Comparison of ENCODE assay signal across 8 cellular contexts in the genomic region with DNA sequence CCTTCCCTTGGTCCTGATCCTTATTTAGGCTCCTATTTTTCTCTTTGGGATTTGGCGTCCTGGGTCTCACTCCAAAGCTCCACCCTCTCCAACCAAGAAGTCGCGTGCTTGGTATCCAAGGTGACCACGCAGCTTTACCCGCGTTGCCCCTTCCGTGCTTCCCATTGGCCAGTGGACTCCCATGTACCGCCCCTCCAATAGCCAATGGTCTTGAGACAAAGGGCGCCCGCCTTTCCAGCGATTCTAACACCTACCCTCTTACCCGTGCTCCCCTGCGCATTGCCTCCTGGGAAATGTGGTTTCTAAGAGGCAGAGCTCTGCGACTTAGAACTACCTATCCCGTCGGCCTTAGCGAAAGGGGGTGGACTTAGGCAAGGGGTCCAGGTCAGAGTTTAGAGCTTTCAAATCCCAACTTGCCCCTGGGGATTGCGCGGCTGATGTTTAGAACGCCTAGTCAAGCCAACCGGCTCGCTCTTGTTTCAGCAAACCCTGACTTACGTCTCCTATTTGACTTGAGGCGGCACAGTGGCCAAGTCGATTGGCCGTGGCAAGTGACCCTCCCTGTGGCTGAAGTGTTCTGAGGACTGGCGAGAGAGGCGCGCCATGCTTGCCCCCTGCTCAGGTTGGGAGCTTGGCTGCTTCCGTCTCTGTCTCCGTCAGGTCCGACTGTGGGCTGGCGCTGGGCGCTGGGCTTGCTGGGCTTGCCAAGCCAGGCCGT.
DNase-seq lines count a peak whose midpoint lies in the region; ATAC-seq and TF ChIP-seq lines count a peak whose summit lies in the region.
"Not testable (repeated sequence)": the region's sequence is repeated elsewhere in the genome, so short reads cannot be mapped to it uniquely, and the experiment has no call there.

A gene (plus strand): TSS at position 395 of the 718 bp plus-strand sequence. CDS start 209 bp downstream, at position 604.

- peak; percentile 96 for DNase-seq in AG08395 (ENCODE audit: low spot score)
- peak; percentile 99 for DNase-seq in NCI-H2227 (lab: John Stamatoyannopoulos, UW; ENCODE audit: unreplicated experiment)
- DNase-seq in caudate nucleus (lab: John Stamatoyannopoulos, UW), result peak; percentile 52 to 100 (median 99)
- DNase-seq in iPS-NIHi11 (ENCODE audit: low spot score), result peak; percentile 94

- peak within 1 kb of the TSS; percentile 68 for H3K4me3 ChIP-seq in WI38 (ENCODE audit: low read depth, low read length)
- peak within 1 kb of the TSS; percentile 50 to 76 (median 63) for H3K4me3 ChIP-seq in skin epidermis

- ATAC-seq in GM18909 (IDR thresholded peaks at IDR 0.05; ENCODE audit: poor library complexity, unreplicated experiment), result peak; percentile 99
- ATAC-seq in HG03159 (IDR thresholded peaks at IDR 0.05; ENCODE audit: unreplicated experiment), result peak; percentile 97

- TF ChIP-seq CTCF in WI38 (IDR thresholded peaks at IDR 0.05; ENCODE audit: low read depth, low read length), result not testable (repeated sequence)

- H3K27ac ChIP-seq in caudate nucleus (ENCODE audit: low read depth, low read length) (peak within 1 kb of the TSS; percentile 16), skin epidermis (peak within 1 kb of the TSS in 19 of 21 experiments; percentile 39 to 85 (median 69))

Comparison
In these comparisons a context has a peak if more than half of its experiments do, and no peak if none do; other contexts are left out.
1. Peak in every context shown above with its lines: DNase-seq, ATAC-seq, H3K4me3 ChIP-seq and H3K27ac ChIP-seq.